In genomic region chr18:25350561-25351201, GRCh38 we compare ENCODE assay signal across 8 cellular contexts. TPM values are rescaled to one million over a fixed set of nuclear protein-coding genes. Genes with fewer than 3 reads are reported as not detected.
A peak's percentile ranks its signal among the peaks of the same experiment; 100 is the strongest.
DNase-seq lines count a peak whose midpoint lies in the region; ATAC-seq and TF ChIP-seq lines count a peak whose summit lies in the region.

No MANE protein-coding gene starts in this region.

- H4K20me1 ChIP-seq in IMR-90 (ENCODE audit: insufficient read depth, low read length), result no peaks in the 10 kb centered on the region

- peaks cover 51% of the 10 kb centered on the region for H3K27me3 Mint-ChIP-seq in activated naive CD4-positive, alpha-beta T cell treated with anti-CD3 and anti-CD28 coated beads, Interleukin-2, amount 50 U/mL, for 24 hours
- H3K27me3 Mint-ChIP-seq in activated naive CD8-positive, alpha-beta T cell treated with anti-CD3 and anti-CD28 coated beads, Interleukin-2, amount 10 ng/mL, durations not matched to agents 7 days and 5 days, result peaks cover 67% of the 10 kb centered on the region
- H3K27me3 Mint-ChIP-seq in osteocyte (ENCODE audit: unreplicated experiment), result peaks cover 11% of the 10 kb centered on the region

- no peaks in the 10 kb centered on the region for H3K9me3 Mint-ChIP-seq in activated naive CD4-positive, alpha-beta T cell treated with anti-CD3 and anti-CD28 coated beads, Interleukin-2, amount 50 U/mL, for 24 hours
- no peaks in the 10 kb centered on the region for H3K9me3 Mint-ChIP-seq in activated naive CD8-positive, alpha-beta T cell treated with anti-CD3 and anti-CD28 coated beads, Interleukin-2, amount 10 ng/mL, durations not matched to agents 7 days and 5 days
- H3K9me3 Mint-ChIP-seq in osteocyte (ENCODE audit: unreplicated experiment), result no peaks in the 10 kb centered on the region

- H3K56ac ChIP-seq in IMR-90 (ENCODE audit: extremely low read depth, insufficient read depth, low read length), result peak overlapping the region; percentile 97

- peak overlapping the region; percentile 92 for H3K4ac ChIP-seq in IMR-90 (ENCODE audit: low read depth, low read length)

- TF ChIP-seq RAD21 in IMR-90 (IDR thresholded peaks at IDR 0.05; ENCODE audit: low read length), result no peak

- peak overlapping the region; percentile 88 for H2BK120ac ChIP-seq in IMR-90 (ENCODE audit: low read depth, low read length)

- H3K4me3 Mint-ChIP-seq in activated naive CD4-positive, alpha-beta T cell treated with anti-CD3 and anti-CD28 coated beads, Interleukin-2, amount 50 U/mL, for 24 hours, result peak overlapping the region; percentile 86
- peak overlapping the region; percentile 87 for H3K4me3 Mint-ChIP-seq in activated naive CD8-positive, alpha-beta T cell treated with anti-CD3 and anti-CD28 coated beads, Interleukin-2, amount 10 ng/mL, durations not matched to agents 7 days and 5 days
- peak overlapping the region; percentile 91 for H3K4me3 Mint-ChIP-seq in osteocyte (ENCODE audit: unreplicated experiment)

- peaks cover 15 to 17% of the 10 kb centered on the region in 2 experiments for H3K79me1 ChIP-seq in IMR-90 (ENCODE audit: low read depth in 1 of 2, low read length in 2 of 2)

- intact Hi-C loops in IMR-90 (cut with micrococcal nuclease), result loop anchor here (2.0 to 10.0 kb wide), 7 partner anchors 112 to 746 kb away; no protein-coding TSS in a partner anchor
- intact Hi-C loops in cardiac septum (cut with DNase I), result loop anchor here (5.0 kb wide), 2 partner anchors 473 to 953 kb away; partner anchors contain the start of gene OSBPL1A

- H2BK5ac ChIP-seq in IMR-90 (ENCODE audit: low read depth, low read length, poor library complexity, severe bottlenecking), result peak overlapping the region; percentile 94

- peak overlapping the region; percentile 92 for H2AFZ ChIP-seq in IMR-90 (replicated peaks; ENCODE audit: low read length, poor library complexity)

- TF ChIP-seq CTCF in IMR-90 (conservative IDR thresholded peaks at IDR 0.05; ENCODE audit: low read depth, low read length) (0 out of 2 replicates have a peak, but pooled peaks have one; percentile 8), osteocyte (IDR thresholded peaks at IDR 0.05) (no peak)

- peak overlapping the region; percentile 62 for H3K18ac ChIP-seq in IMR-90 (ENCODE audit: low read depth, low read length)

- peak overlapping the region; percentile 96 for H3K9ac ChIP-seq in IMR-90 (ENCODE audit: low read depth, low read length)

- in situ Hi-C loops in IMR-90 (cut with MboI; ENCODE audit: low sequenced_read_pairs), result loop anchor here (10.0 to 25.0 kb wide), 2 partner anchors 476 to 487 kb away; no protein-coding TSS in a partner anchor

- H2BK20ac ChIP-seq in IMR-90 (ENCODE audit: low read depth, low read length), result peak overlapping the region; percentile 63; the same call in 1 of the 2 replicates

- peak overlapping the region; percentile 90 for H4K91ac ChIP-seq in IMR-90 (ENCODE audit: insufficient read depth, low read depth, low read length)

- 0 out of 2 replicates have a peak, but pooled peaks have one; percentile 14 for TF ChIP-seq POLR2A in IMR-90 (IDR thresholded peaks at IDR 0.05; ENCODE audit: low read depth, low read length)

- H2AK9ac ChIP-seq in IMR-90 (replicated peaks; ENCODE audit: low read depth, low read length, poor library complexity), result peak overlapping the region; percentile 90

- H3K36me3 Mint-ChIP-seq in activated naive CD4-positive, alpha-beta T cell treated with anti-CD3 and anti-CD28 coated beads, Interleukin-2, amount 50 U/mL, for 24 hours, result peaks cover 2% of the 10 kb centered on the region
- peaks cover 2% of the 10 kb centered on the region for H3K36me3 Mint-ChIP-seq in activated naive CD8-positive, alpha-beta T cell treated with anti-CD3 and anti-CD28 coated beads, Interleukin-2, amount 10 ng/mL, durations not matched to agents 7 days and 5 days
- no peaks in the 10 kb centered on the region for H3K36me3 Mint-ChIP-seq in osteocyte (ENCODE audit: unreplicated experiment)

- peak overlapping the region; percentile 97 for H3K4me3 ChIP-seq in IMR-90 (ENCODE audit: insufficient read depth, low read depth, low read length)

- peak overlapping the region; percentile 98 for H3K23ac ChIP-seq in IMR-90 (ENCODE audit: low read depth, low read length)

- no TSS peak for BruUV-seq in IMR-90 (replicated peaks; lab: Mats Ljungman, UMichigan)

- dilution Hi-C loops in IMR-90 (cut with HindIII; ENCODE audit: low sequenced_read_pairs, unreplicated experiment), result no loop called here

- peak overlapping the region; percentile 97 for H3K14ac ChIP-seq in IMR-90 (replicated peaks; ENCODE audit: low read depth, low read length)

- 0 out of 2 replicates have a peak, but pooled peaks cover 2% of the 10 kb centered on the region for H3K4me1 ChIP-seq in IMR-90 (ENCODE audit: control insufficient read depth, insufficient read depth, low read length)

- peak overlapping the region; percentile 41 for H3K4me2 ChIP-seq in IMR-90 (ENCODE audit: low read depth, low read length)

- no peaks in the 10 kb centered on the region for H3K9me3 ChIP-seq in IMR-90 (ENCODE audit: control insufficient read depth, insufficient read depth, low read length)

- H4K5ac ChIP-seq in IMR-90 (ENCODE audit: low read depth, low read length), result peak overlapping the region; percentile 74

- no peak for DNase-seq in activated naive CD4-positive, alpha-beta T cell treated with anti-CD3 and anti-CD28 coated beads, Interleukin-2, amount 50 U/mL, for 16 hours
- DNase-seq in IMR-90 (peak; percentile 65), cardiac septum (ENCODE audit: low spot score) (peak; percentile 78), osteocyte (ENCODE audit: extremely low spot score, unreplicated experiment) (peak; percentile 87), NCI-H774 (lab: John Stamatoyannopoulos, UW) (no peak)
- peak; percentile 40 for DNase-seq in activated naive CD8-positive, alpha-beta T cell treated with anti-CD3 and anti-CD28 coated beads, Interleukin-2, amount 10 ng/mL, durations not matched to agents 7 days and 5 days

- CTCF ChIA-PET in IMR-90 (lab: Yijun Ruan, JAX), result interaction anchor here (0.6 kb wide), 2 partner anchors 19 to 175 kb away, joined by 3 read pairs; no protein-coding TSS in a partner anchor

- peak overlapping the region; percentile 49 to 96; a peak in 3 of 4 replicates for H4K8ac ChIP-seq in IMR-90 (ENCODE audit: low read depth in 2 of 2, low read length in 2 of 2)

- ATAC-seq in IMR-90 (ENCODE audit: low read depth) (peak; percentile 10), HG02970 (IDR thresholded peaks at IDR 0.05; ENCODE audit: low FRiP score, unreplicated experiment) (no peak)
- peak; percentile 20 for ATAC-seq in activated naive CD8-positive, alpha-beta T cell treated with anti-CD3 and anti-CD28 coated beads, Interleukin-2, amount 10 ng/mL, durations not matched to agents 7 days and 5 days (ENCODE audit: low read depth)

- peaks cover 15% of the 10 kb centered on the region for H3K4me1 Mint-ChIP-seq in activated naive CD4-positive, alpha-beta T cell treated with anti-CD3 and anti-CD28 coated beads, Interleukin-2, amount 50 U/mL, for 24 hours
- H3K4me1 Mint-ChIP-seq in activated naive CD8-positive, alpha-beta T cell treated with anti-CD3 and anti-CD28 coated beads, Interleukin-2, amount 10 ng/mL, durations not matched to agents 7 days and 5 days, result peaks cover 10% of the 10 kb centered on the region
- H3K4me1 Mint-ChIP-seq in osteocyte (ENCODE audit: unreplicated experiment), result peaks cover 23% of the 10 kb centered on the region

- peak overlapping the region; percentile 92 for H3K27ac ChIP-seq in IMR-90 (ENCODE audit: insufficient read depth, low read length)

- H2BK15ac ChIP-seq in IMR-90 (ENCODE audit: low read depth, low read length), result peak overlapping the region; percentile 95; the same call in 1 of the 3 replicates

- H2AK5ac ChIP-seq in IMR-90 (ENCODE audit: low read depth, low read length), result peak overlapping the region; percentile 42; the same call in 1 of the 2 replicates

- no peaks in the 10 kb centered on the region for H3K9me1 ChIP-seq in IMR-90 (ENCODE audit: insufficient read depth, low read length)

- no peak overlapping the region for H3K27ac Mint-ChIP-seq in activated naive CD4-positive, alpha-beta T cell treated with anti-CD3 and anti-CD28 coated beads, Interleukin-2, amount 50 U/mL, for 24 hours
- H3K27ac Mint-ChIP-seq in activated naive CD8-positive, alpha-beta T cell treated with anti-CD3 and anti-CD28 coated beads, Interleukin-2, amount 10 ng/mL, durations not matched to agents 7 days and 5 days, result no peak overlapping the region
- peak overlapping the region; percentile 97 for H3K27ac Mint-ChIP-seq in osteocyte (ENCODE audit: unreplicated experiment)

- H3K27me3 ChIP-seq in IMR-90 (ENCODE audit: control insufficient read depth, insufficient read depth, low read length), result no peaks in the 10 kb centered on the region

- POLR2A ChIA-PET in IMR-90 (lab: Charles Lee; ENCODE audit: unreplicated experiment), result interaction anchor here (0.5 to 0.7 kb wide), 5 partner anchors 34 to 746 kb away, joined by 3 to 14 read pairs (median 4); no protein-coding TSS in a partner anchor
- POLR2A ChIA-PET in activated naive CD8-positive, alpha-beta T cell treated with anti-CD3 and anti-CD28 coated beads, Interleukin-2, amount 10 ng/mL, durations not matched to agents 7 days and 5 days (lab: Charles Lee), result no interaction called here

- WGBS in IMR-90 (ENCODE audit: extremely low coverage in 2 of 2, insufficient read length in 1 of 2), 2 experiments, result 0% methylated on average over 6 of the region's 73 CpGs; no CpG with 5 or more reads in 1 of the 2 experiments

- H3K36me3 ChIP-seq in IMR-90 (ENCODE audit: control insufficient read depth, insufficient read depth, low read length), result no peaks in the 10 kb centered on the region

TF ChIP-seq in IMR-90, 13 proteins besides CTCF, POLR2A, EP300 and RAD21 (continues in another document):
- TF ChIP-seq MAFK (IDR thresholded peaks at IDR 0.05; ENCODE audit: low read depth, low read length) (no peak), FOS (IDR thresholded peaks at IDR 0.05; ENCODE audit: low read depth, low read length) (no peak), RFX5 (IDR thresholded peaks at IDR 0.05; ENCODE audit: low read depth, low read length) (no peak), BHLHE40 (IDR thresholded peaks at IDR 0.05; ENCODE audit: low read depth, low read length) (no peak; the same call in 1 of the 2 replicates), RCOR1 (IDR thresholded peaks at IDR 0.05; ENCODE audit: insufficient replicate concordance, low read length) (no peak), SMC3 (IDR thresholded peaks at IDR 0.05; ENCODE audit: low read depth, low read length) (no peak), MAZ (IDR thresholded peaks at IDR 0.05; ENCODE audit: borderline replicate concordance, low read depth, low read length) (peak; percentile 75; the same call in 1 of the 2 replicates)

RNA-seq across cellular contexts. Expression of gene ZNF521, which starts 1.3 kb away (rescaled TPM):
- 44.7 and 59.3 TPM in 2 replicates for total RNA-seq in IMR-90 (2012; rRNA removed)
- 21.5 and 30.2 TPM in 2 replicates for polyA plus RNA-seq in IMR-90 (2012; rRNA removed)
- 18.6 and 25.8 TPM in 2 replicates for polyA plus RNA-seq in IMR-90 (2012; cell fraction: cytosol; rRNA removed)
- polyA plus RNA-seq in IMR-90 (2012; cell fraction: nucleus; rRNA removed; ENCODE audit: low replicate concordance), result 17.7 and 26.3 TPM in 2 replicates
- total RNA-seq in activated naive CD8-positive, alpha-beta T cell treated with anti-CD3 and anti-CD28 coated beads, Interleukin-2, amount 10 ng/mL, durations not matched to agents 7 days and 5 days, result not detected
- total RNA-seq in cardiac septum, result 15.4 TPM
- 52.2 and 57.1 TPM in 2 replicates for total RNA-seq in osteocyte

Comparison
In these comparisons a context has a peak if more than half of its experiments do, and no peak if none do; other contexts are left out.
1. DNase-seq: peak in IMR-90 (single experiment), activated naive CD8-positive, alpha-beta T cell treated with anti-CD3 and anti-CD28 coated beads, Interleukin-2, amount 10 ng/mL, durations not matched to agents 7 days and 5 days (single experiment), cardiac septum (single experiment) and osteocyte (single experiment); none in activated naive CD4-positive, alpha-beta T cell treated with anti-CD3 and anti-CD28 coated beads, Interleukin-2, amount 50 U/mL, for 16 hours (single experiment) and NCI-H774 (single experiment).
2. RNA of gene ZNF521, which starts 1.3 kb away (total RNA-seq): 44.7 to 59.3 TPM in IMR-90, 52.2 to 57.1 TPM in osteocyte and 15.4 TPM in cardiac septum (single experiment); not detected in activated naive CD8-positive, alpha-beta T cell treated with anti-CD3 and anti-CD28 coated beads, Interleukin-2, amount 10 ng/mL, durations not matched to agents 7 days and 5 days; every median in the first group is over 10 times any median in the second.
3. Peak in every context shown above with its lines, with median percentiles within 50 percentile points of each other: H3K4me3 Mint-ChIP-seq.